14 cellular contexts compared by ENCODE assay signal in the genomic region with DNA sequence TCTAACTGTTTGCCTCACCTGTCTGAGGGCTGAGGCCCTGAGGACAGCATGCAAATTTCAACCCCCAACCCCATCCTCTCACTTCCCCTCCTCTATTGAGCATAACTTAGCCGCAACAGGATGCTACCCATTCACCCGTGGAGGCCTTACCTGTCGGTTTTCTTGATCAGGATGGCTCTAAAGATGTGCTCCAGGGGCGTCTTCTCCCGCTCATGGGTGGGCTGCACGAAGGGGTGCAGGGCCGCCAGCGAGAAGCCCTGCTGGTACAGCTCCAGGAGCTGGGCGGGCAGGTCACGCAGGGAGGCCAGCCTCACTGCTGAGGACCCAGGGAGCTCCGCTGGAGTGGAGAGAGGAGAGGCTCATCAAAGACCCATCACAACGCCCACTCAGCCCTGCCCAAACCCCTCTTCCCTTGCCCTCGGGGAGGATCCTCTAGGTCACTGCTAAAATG.
DNase-seq lines count a peak whose midpoint lies in the region; ATAC-seq and TF ChIP-seq lines count a peak whose summit lies in the region.
"Had no signal": no experiment of that assay in that cellular context is flagged by ENCODE, and none has a peak within 500 bp of the region (broad histone marks: within the 10 kb centered on the region; RNA-seq: fewer than 3 reads in every experiment).

No MANE protein-coding gene starts in this region.

- H3K27me3 ChIP-seq in SU-DHL-6 (ENCODE audit: low read length) (no peaks in the 10 kb centered on the region), suprapubic skin (no peaks in the 10 kb centered on the region), HAP-1 (ENCODE audit: low read depth) (no peaks in the 10 kb centered on the region; the same call in none of the 2 replicates)
- H3K27me3 ChIP-seq: brain microvascular endothelial cell, right lobe of liver, SJSA1 had no signal

- no peaks in the 10 kb centered on the region for H4K20me1 ChIP-seq in SU-DHL-6 (ENCODE audit: low read depth, low read length)

- H3K9me3 ChIP-seq in SU-DHL-6 (ENCODE audit: insufficient read depth, low read length) (no peaks in the 10 kb centered on the region), suprapubic skin (no peaks in the 10 kb centered on the region), HAP-1 (no peaks in the 10 kb centered on the region)
- H3K9me3 ChIP-seq: right lobe of liver, SJSA1 had no signal

- no peak for DNase-seq in suprapubic skin (ENCODE audit: low spot score in 2 of 2)
- no peak for DNase-seq in SKM-1 treated with dmso at 0.1 percent for 144 hours (lab: John Stamatoyannopoulos, UW; ENCODE audit: unreplicated experiment)
- DNase-seq in G401 (ENCODE audit: low spot score): no peak
- no peak for DNase-seq in HAP-1 (ENCODE audit: low spot score in 2 of 2)
- DNase-seq: brain microvascular endothelial cell, foreskin melanocyte, NCI-H1694 treated with DMSO at 0.1 percent for 48 hours, right lobe of liver had no signal

- H3K27ac ChIP-seq in SU-DHL-6 (ENCODE audit: low read depth, low read length) (peak overlapping the region; percentile 100), suprapubic skin (no peak overlapping the region)
- H3K27ac ChIP-seq: brain microvascular endothelial cell, HL-60, right lobe of liver, SJSA1 had no signal

- peaks cover 80% of the 10 kb centered on the region for H3F3A ChIP-seq in SU-DHL-6 (ENCODE audit: insufficient read depth)

- 83% methylated on average over 7 of the region's 13 CpGs for WGBS in suprapubic skin

- no peak for TF ChIP-seq CTCF in SU-DHL-6 (IDR thresholded peaks at IDR 0.05; ENCODE audit: insufficient read depth, low read length, poor library complexity, severe bottlenecking)
- TF ChIP-seq CTCF in suprapubic skin (IDR thresholded peaks at IDR 0.05): no peak

- H3K9ac ChIP-seq in SU-DHL-6 (ENCODE audit: low read length): peak overlapping the region; percentile 64

- ATAC-seq in GM18508 (IDR thresholded peaks at IDR 0.05; ENCODE audit: insufficient read depth, unreplicated experiment) (peak; percentile 42), GM21381 (IDR thresholded peaks at IDR 0.05; ENCODE audit: unreplicated experiment) (peak; percentile 72), HG03060 (IDR thresholded peaks at IDR 0.05; ENCODE audit: low read depth, unreplicated experiment) (peak; percentile 39)
- ATAC-seq: right lobe of liver had no signal

- H3K9me2 ChIP-seq in SU-DHL-6 (replicated peaks; ENCODE audit: insufficient read depth, low read length): no peaks in the 10 kb centered on the region

- in situ Hi-C loops in G401 (cut with HindIII; ENCODE audit: low sequenced_read_pairs): no loop called here
- in situ Hi-C loops in HAP-1 (cut with MboI; ENCODE audit: low sequenced_read_pairs): no loop called here

- H3K79me2 ChIP-seq in SU-DHL-6 (ENCODE audit: insufficient read depth, low read length): peaks cover 74% of the 10 kb centered on the region

- H3K4me2 ChIP-seq in SU-DHL-6 (ENCODE audit: low read depth, low read length, poor library complexity, severe bottlenecking): peak overlapping the region; percentile 98

- peaks cover 46% of the 10 kb centered on the region for H3K36me3 ChIP-seq in SU-DHL-6 (ENCODE audit: low read length)
- H3K36me3 ChIP-seq in suprapubic skin: peaks cover 4% of the 10 kb centered on the region
- no peaks in the 10 kb centered on the region for H3K36me3 ChIP-seq in HAP-1 (replicated peaks)

- no peak overlapping the region for H2AFZ ChIP-seq in SU-DHL-6 (ENCODE audit: low read depth, low read length, severe bottlenecking)

- no peak for TF ChIP-seq POLR2A in suprapubic skin (IDR thresholded peaks at IDR 0.05)

- TF ChIP-seq EP300 in suprapubic skin (IDR thresholded peaks at IDR 0.05): no peak

- H3K4me3 ChIP-seq in SU-DHL-6 (ENCODE audit: insufficient read depth, low read length, poor library complexity, severe bottlenecking) (peak overlapping the region; percentile 11), suprapubic skin (no peak overlapping the region), HAP-1 (no peak overlapping the region)
- H3K4me3 ChIP-seq: right lobe of liver, SJSA1 had no signal

- peaks cover 3% of the 10 kb centered on the region for H3K4me1 ChIP-seq in suprapubic skin
- H3K4me1 ChIP-seq in HAP-1: no peaks in the 10 kb centered on the region
